ENCODE assay signal across 24 cellular contexts in the genomic region with DNA sequence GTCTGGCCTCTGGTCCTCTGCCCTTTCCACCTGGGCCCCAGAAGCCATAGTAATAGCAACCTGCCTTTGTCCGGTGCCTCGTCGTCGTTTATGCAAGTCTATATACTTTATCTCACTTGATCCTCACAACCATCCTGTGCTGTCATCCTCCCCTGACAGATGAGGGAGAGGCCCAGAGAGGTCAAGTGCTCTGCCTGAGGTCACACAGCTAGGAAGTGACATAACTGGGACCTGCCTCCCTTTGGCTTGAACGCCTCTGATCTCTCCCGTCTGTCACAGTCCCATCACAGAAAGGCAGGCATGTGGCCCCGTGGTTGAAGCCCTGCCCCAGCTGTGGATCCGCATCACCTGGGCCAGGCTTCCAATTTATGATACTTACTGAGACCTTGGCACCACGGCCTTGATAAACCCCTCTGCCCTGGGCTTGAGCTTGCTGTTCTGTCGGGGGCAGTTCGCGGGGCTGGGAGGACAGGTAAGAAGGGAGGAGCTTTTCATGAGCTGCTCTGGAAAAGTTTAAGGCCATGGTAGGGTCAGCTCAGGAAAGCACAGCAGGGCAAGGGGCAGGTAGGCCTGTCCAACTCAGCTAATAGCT.
"Had no signal": no experiment of that assay in that cellular context is flagged by ENCODE, and none has a peak within 500 bp of the region (broad histone marks: within the 10 kb centered on the region; RNA-seq: fewer than 3 reads in every experiment).

No MANE protein-coding gene starts in this region.

- H3K27ac ChIP-seq: brain microvascular endothelial cell, hepatocyte, spleen, thoracic aorta, upper lobe of left lung had no signal

- H3K36me3 Mint-ChIP-seq: activated naive CD4-positive, alpha-beta T cell treated with anti-CD3 and anti-CD28 coated beads, Interleukin-2, amount 50 U/mL, for 72 hours; immature natural killer cell; natural killer cell had no signal

- H3K27ac Mint-ChIP-seq: activated B cell treated with CpG ODN at 0.5 μM for 24 hours; activated CD4-positive, alpha-beta T cell treated with anti-CD3 and anti-CD28 coated beads for 36 hours; activated naive CD4-positive, alpha-beta T cell treated with anti-CD3 and anti-CD28 coated beads, Interleukin-2, amount 50 U/mL, for 72 hours; activated T-cell treated with anti-CD3 and anti-CD28 coated beads, Interleukin-2, amount 50 U/mL, for 24 hours; activated T-helper 17 cell treated with anti-CD3 and anti-CD28 coated beads, Interleukin-2, amount 50 U/mL, for 72 hours; natural killer cell had no signal

- H3K4me3 ChIP-seq: hepatocyte, lung, spleen, thoracic aorta, upper lobe of left lung had no signal

- ATAC-seq: activated CD4-positive, alpha-beta T cell treated with anti-CD3 and anti-CD28 coated beads for 36 hours; activated naive CD4-positive, alpha-beta T cell treated with anti-CD3 and anti-CD28 coated beads, Interleukin-2, amount 50 U/mL, for 72 hours; activated T-helper 17 cell treated with anti-CD3 and anti-CD28 coated beads, Interleukin-2, amount 50 U/mL, for 72 hours; esophagus mucosa; left lobe of liver; natural killer cell had no signal

- H3K27me3 ChIP-seq: brain microvascular endothelial cell, upper lobe of left lung had no signal

- H3K4me1 ChIP-seq: upper lobe of left lung had no signal

- H3K36me3 ChIP-seq: brain microvascular endothelial cell, spleen, thoracic aorta, upper lobe of left lung had no signal

- DNase-seq: activated B cell treated with CpG ODN at 0.5 μM for 24 hours; activated CD4-positive, alpha-beta T cell treated with anti-CD3 and anti-CD28 coated beads for 36 hours; activated CD4-positive, alpha-beta T cell treated with anti-CD3 and anti-CD28 coated beads, Interleukin-2, amount 50 U/mL, for 4 hours; activated CD8-positive, alpha-beta memory T cell treated with anti-CD3 and anti-CD28 coated beads for 24 hours; activated CD8-positive, alpha-beta memory T cell treated with anti-CD3 and anti-CD28 coated beads, Interleukin-2, amount 50 U/mL, for 4 hours; activated T-cell treated with anti-CD3 and anti-CD28 coated beads, Interleukin-2, amount 50 U/mL, for 24 hours; brain microvascular endothelial cell; dermis blood vessel endothelial cell; effector memory CD4-positive, alpha-beta T cell; glutamatergic neuron; immature natural killer cell; natural killer cell; spleen; stimulated activated CD4-positive, alpha-beta T cell treated with anti-CD3 and anti-CD28 coated beads, Interleukin-4, amount 100 ng/mL, for 24 hours; stimulated activated naive CD4-positive, alpha-beta T cell treated with Interleukin-2 at 50 U/mL for 16 hours; T-helper 9 cell; upper lobe of left lung had no signal

- H3K9me3 Mint-ChIP-seq: activated B cell treated with CpG ODN at 0.5 μM for 24 hours; activated naive CD4-positive, alpha-beta T cell treated with anti-CD3 and anti-CD28 coated beads, Interleukin-2, amount 50 U/mL, for 72 hours; activated T-cell treated with anti-CD3 and anti-CD28 coated beads, Interleukin-2, amount 50 U/mL, for 24 hours; immature natural killer cell; natural killer cell had no signal

- H3K4me1 Mint-ChIP-seq: activated B cell treated with CpG ODN at 0.5 μM for 24 hours; activated CD4-positive, alpha-beta T cell treated with anti-CD3 and anti-CD28 coated beads for 36 hours; activated T-helper 17 cell treated with anti-CD3 and anti-CD28 coated beads, Interleukin-2, amount 50 U/mL, for 72 hours; immature natural killer cell; natural killer cell had no signal

- H3K4me3 Mint-ChIP-seq: activated B cell treated with CpG ODN at 0.5 μM for 24 hours; activated CD4-positive, alpha-beta T cell treated with anti-CD3 and anti-CD28 coated beads for 36 hours; activated T-cell treated with anti-CD3 and anti-CD28 coated beads, Interleukin-2, amount 50 U/mL, for 24 hours; activated T-helper 17 cell treated with anti-CD3 and anti-CD28 coated beads, Interleukin-2, amount 50 U/mL, for 72 hours; immature natural killer cell; natural killer cell had no signal

- H3K9me3 ChIP-seq: thoracic aorta, upper lobe of left lung had no signal
